27 cellular contexts compared by ENCODE assay signal in genomic region chr4:3220586-3221494, GRCh38. TPM values are rescaled to one million over a fixed set of nuclear protein-coding genes. Genes with fewer than 3 reads are reported as not detected.
DNase-seq lines count a peak whose midpoint lies in the region; ATAC-seq and TF ChIP-seq lines count a peak whose summit lies in the region.
"Had no signal": no experiment of that assay in that cellular context is flagged by ENCODE, and none has a peak within 500 bp of the region (broad histone marks: within the 10 kb centered on the region; RNA-seq: fewer than 3 reads in every experiment).

No MANE protein-coding gene starts in this region.

- peaks cover 8% of the 10 kb centered on the region for H3K27me3 Mint-ChIP-seq in nephron progenitor cell (ENCODE audit: low read depth, poor library complexity)

- H3K4me1 Mint-ChIP-seq in nephron progenitor cell: no peaks in the 10 kb centered on the region

- no peak overlapping the region for H3K4me3 Mint-ChIP-seq in nephron progenitor cell

- ATAC-seq in left ventricle myocardium superior (no peak), right cardiac atrium (no peak)

- peak; percentile 13 for DNase-seq in NCI-H2107 treated with DMSO at 0.1 percent for 48 hours (lab: John Stamatoyannopoulos, UW; ENCODE audit: unreplicated experiment)
- no peak for DNase-seq in NCI-H2107 (lab: John Stamatoyannopoulos, UW)
- DNase-seq in left ventricle myocardium superior: peak; percentile 9
- no peak for DNase-seq in right cardiac atrium
- DNase-seq in nephron progenitor cell: no peak
- no peak for DNase-seq in DMS153 (lab: John Stamatoyannopoulos, UW)
- DNase-seq in HEK293T (ENCODE audit: extremely low spot score): no peak
- DNase-seq in NCI-H1105 (lab: John Stamatoyannopoulos, UW): no peak
- DNase-seq: activated CD4-positive, alpha-beta T cell treated with anti-CD3 and anti-CD28 coated beads for 4 hours; activated gamma-delta T cell; DND-41; heart right ventricle; KG1; NCI-H146; NCI-H345; NCI-H82; OCI-M1; SIG-M5; stimulated activated CD4-positive, alpha-beta T cell treated with anti-CD3 and anti-CD28 coated beads, Interleukin-4, amount 100 ng/mL, for 1 hour; stimulated activated naive CD4-positive, alpha-beta T cell treated with Interleukin-2 at 50 U/mL for 16 hours had no signal

- H3K36me3 Mint-ChIP-seq in nephron progenitor cell (ENCODE audit: low read depth): peaks cover 53% of the 10 kb centered on the region

- no peak overlapping the region for H3K27ac ChIP-seq in right cardiac atrium (ENCODE audit: low read length)
- H3K27ac ChIP-seq: 22Rv1, breast epithelium, epithelial cell of prostate, neutrophil, tibial artery had no signal

- H3K4me1 ChIP-seq in right cardiac atrium (ENCODE audit: control insufficient read depth, insufficient read depth, low read length): no peaks in the 10 kb centered on the region
- H3K4me1 ChIP-seq: breast epithelium, tibial artery had no signal

- WGBS in right cardiac atrium: 89% methylated on average over 14 of the region's 14 CpGs

- intact Hi-C loops in left ventricle myocardium superior (cut with micrococcal nuclease) (no loop called here), right cardiac atrium (cut with DNase I) (no loop called here)

- CTCF ChIA-PET in HEK293T (lab: Yijun Ruan, JAX): no interaction called here

- H3K27ac Mint-ChIP-seq in nephron progenitor cell: peak overlapping the region; percentile 3

- H3K4me3 ChIP-seq in right cardiac atrium (ENCODE audit: low read length): no peak overlapping the region
- H3K4me3 ChIP-seq: breast epithelium, heart right ventricle, tibial artery had no signal

- H3K9me3 ChIP-seq in right cardiac atrium (ENCODE audit: control insufficient read depth, low read length): no peaks in the 10 kb centered on the region
- H3K9me3 ChIP-seq: breast epithelium, heart right ventricle, neutrophil, tibial artery had no signal

- no peaks in the 10 kb centered on the region for H3K27me3 ChIP-seq in right cardiac atrium (ENCODE audit: control insufficient read depth, insufficient read depth)
- H3K27me3 ChIP-seq: breast epithelium, heart right ventricle, neutrophil, tibial artery had no signal

- no peak for TF ChIP-seq CTCF in nephron progenitor cell (IDR thresholded peaks at IDR 0.05)

- POLR2A ChIA-PET in HEK293T (lab: Yijun Ruan, JAX): no interaction called here

- no peaks in the 10 kb centered on the region for H3K9me3 Mint-ChIP-seq in nephron progenitor cell
- H3K9me3 Mint-ChIP-seq: CD8-positive, alpha-beta memory T cell had no signal

TF ChIP-seq in HEK293T, 16 proteins besides CTCF, POLR2A, EP300 and RAD21:
- no peak for TF ChIP-seq L3MBTL2 (conservative IDR thresholded peaks at IDR 0.05)
- no peak for TF ChIP-seq ZNF384 (IDR thresholded peaks at IDR 0.05)
- no peak for TF ChIP-seq BHLHE40 (IDR thresholded peaks at IDR 0.05; ENCODE audit: borderline replicate concordance)
- no peak for TF ChIP-seq ELF4 (IDR thresholded peaks at IDR 0.05)
- TF ChIP-seq ARNT (IDR thresholded peaks at IDR 0.05): no peak
- TF ChIP-seq LEF1 (IDR thresholded peaks at IDR 0.05; ENCODE audit: borderline replicate concordance): no peak
- TF ChIP-seq FOXM1 (IDR thresholded peaks at IDR 0.05; ENCODE audit: borderline replicate concordance): no peak
- no peak for TF ChIP-seq TARDBP (IDR thresholded peaks at IDR 0.05)
- no peak for TF ChIP-seq HDGF (IDR thresholded peaks at IDR 0.05; ENCODE audit: borderline replicate concordance)
- TF ChIP-seq SUZ12 (IDR thresholded peaks at IDR 0.05): no peak
- TF ChIP-seq, protein P1, sequence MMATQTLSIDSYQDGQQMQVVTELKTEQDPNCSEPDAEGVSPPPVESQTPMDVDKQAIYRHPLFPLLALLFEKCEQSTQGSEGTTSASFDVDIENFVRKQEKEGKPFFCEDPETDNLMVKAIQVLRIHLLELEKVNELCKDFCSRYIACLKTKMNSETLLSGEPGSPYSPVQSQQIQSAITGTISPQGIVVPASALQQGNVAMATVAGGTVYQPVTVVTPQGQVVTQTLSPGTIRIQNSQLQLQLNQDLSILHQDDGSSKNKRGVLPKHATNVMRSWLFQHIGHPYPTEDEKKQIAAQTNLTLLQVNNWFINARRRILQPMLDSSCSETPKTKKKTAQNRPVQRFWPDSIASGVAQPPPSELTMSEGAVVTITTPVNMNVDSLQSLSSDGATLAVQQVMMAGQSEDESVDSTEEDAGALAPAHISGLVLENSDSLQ (IDR thresholded peaks at IDR 0.05): no peak
- no peak for TF ChIP-seq FOXK2 (IDR thresholded peaks at IDR 0.05)
- TF ChIP-seq SP1 (IDR thresholded peaks at IDR 0.05): no peak
- TF ChIP-seq CTBP1 (IDR thresholded peaks at IDR 0.05; ENCODE audit: borderline replicate concordance): no peak
- no peak for TF ChIP-seq FOXA1 (IDR thresholded peaks at IDR 0.05)
- no peak for TF ChIP-seq NFRKB (IDR thresholded peaks at IDR 0.05)

RNA-seq across cellular contexts. Expression of gene MSANTD1, which starts 28.1 kb away (rescaled TPM):
- total RNA-seq in left ventricle myocardium superior: 0.45 TPM
- under 1 TPM; 0.23 to 0.40 (median 0.34) TPM for total RNA-seq in right cardiac atrium
- polyA plus RNA-seq in right cardiac atrium: 0.20 TPM
- total RNA-seq: HT1080 had no signal
- polyA plus RNA-seq: CD8-positive, alpha-beta memory T cell had no signal

Comparison
In these comparisons a context has a peak if more than half of its experiments do, and no peak if none do; other contexts are left out.
1. DNase-seq: peak in NCI-H2107 treated with DMSO at 0.1 percent for 48 hours (single experiment) and left ventricle myocardium superior (single experiment); none in NCI-H2107 (single experiment), right cardiac atrium (0 of 3), nephron progenitor cell (single experiment), DMS153 (single experiment), HEK293T (single experiment) and NCI-H1105 (single experiment).